In genomic region chr15:45058690-45059675, GRCh38 we compare ENCODE assay signal across 13 cellular contexts. TPM values are rescaled to one million over a fixed set of nuclear protein-coding genes. Genes with fewer than 3 reads are reported as not detected.
"Had no signal": no experiment of that assay in that cellular context is flagged by ENCODE, and none has a peak within 500 bp of the region (broad histone marks: within the 10 kb centered on the region; RNA-seq: fewer than 3 reads in every experiment).

No MANE protein-coding gene starts in this region.

RNA-seq across cellular contexts. Expression of gene DUOX2, which starts 55.0 kb away (rescaled TPM):
- total RNA-seq: cerebellum, epithelial cell of proximal tubule, osteocyte had no signal

RNA-seq across cellular contexts. Expression of gene DUOXA2, which starts 55.1 kb away (rescaled TPM):
- total RNA-seq: cerebellum, dorsolateral prefrontal cortex, epithelial cell of proximal tubule, heart left ventricle, left ventricle myocardium superior, lower lobe of right lung, mononuclear cell, osteocyte, psoas muscle, renal cortical epithelial cell, right cardiac atrium, thoracic aorta, tibial nerve had no signal
